In genomic region chr7:21269021-21269420, GRCh38 we compare ENCODE assay signal across 28 cellular contexts.
"Had no signal": no experiment of that assay in that cellular context is flagged by ENCODE, and none has a peak within 500 bp of the region (broad histone marks: within the 10 kb centered on the region; RNA-seq: fewer than 3 reads in every experiment).

No MANE protein-coding gene starts in this region.

- H3K27me3 ChIP-seq: brain microvascular endothelial cell had no signal

- H3K4me3 ChIP-seq: coronary artery, dorsolateral prefrontal cortex had no signal

- H3K27ac ChIP-seq: brain microvascular endothelial cell, coronary artery, dorsolateral prefrontal cortex had no signal

- H3K4me1 Mint-ChIP-seq: activated CD4-positive, alpha-beta T cell treated with anti-CD3 and anti-CD28 coated beads, Interleukin-2, amount 10 ng/mL, durations not matched to agents 7 days and 5 days; activated T-helper 17 cell treated with anti-CD3 and anti-CD28 coated beads, Interleukin-2, amount 50 U/mL, for 72 hours; central memory CD8-positive, alpha-beta T cell; endodermal cell; T-helper 17 cell; WTC11 had no signal

- H3K27me3 Mint-ChIP-seq: activated CD4-positive, alpha-beta T cell treated with anti-CD3 and anti-CD28 coated beads, Interleukin-2, amount 10 ng/mL, durations not matched to agents 7 days and 5 days; activated CD8-positive, alpha-beta T cell treated with anti-CD3 and anti-CD28 coated beads for 36 hours; activated naive CD8-positive, alpha-beta T cell; activated T-helper 17 cell treated with anti-CD3 and anti-CD28 coated beads, Interleukin-2, amount 50 U/mL, for 72 hours; central memory CD8-positive, alpha-beta T cell; dendritic cell treated with granulocyte-macrophage colony-stimulating factor and Interleukin-4, amounts not matched to agents 40 ng/mL and 50 ng/mL, for 4 days; T-helper 17 cell had no signal

- H3K27ac Mint-ChIP-seq: activated CD4-positive, alpha-beta T cell treated with anti-CD3 and anti-CD28 coated beads, Interleukin-2, amount 10 ng/mL, durations not matched to agents 7 days and 5 days; activated CD8-positive, alpha-beta T cell treated with anti-CD3 and anti-CD28 coated beads for 36 hours; activated naive CD8-positive, alpha-beta T cell; activated T-helper 17 cell treated with anti-CD3 and anti-CD28 coated beads, Interleukin-2, amount 50 U/mL, for 72 hours; dendritic cell treated with granulocyte-macrophage colony-stimulating factor and Interleukin-4, amounts not matched to agents 40 ng/mL and 50 ng/mL, for 4 days; endodermal cell; T-helper 17 cell; T-helper 2 cell treated with Interferon-gamma antibody and Interleukin-4, amounts not matched to agents 5 μg/mL and 100 μg/mL, for 36 hours; WTC11 had no signal

- H3K36me3 ChIP-seq: brain microvascular endothelial cell had no signal

- H3K36me3 Mint-ChIP-seq: activated naive CD8-positive, alpha-beta T cell; WTC11 had no signal

- DNase-seq: activated CD4-positive, alpha-beta T cell treated with anti-CD3 and anti-CD28 coated beads for 1 hour; activated CD4-positive, alpha-beta T cell treated with anti-CD3 and anti-CD28 coated beads for 4 hours; activated CD4-positive, alpha-beta T cell treated with anti-CD3 and anti-CD28 coated beads, Interleukin-2, amount 10 ng/mL, durations not matched to agents 7 days and 5 days; activated CD4-positive, alpha-beta T cell treated with anti-CD3 and anti-CD28 coated beads, Interleukin-2, amount 50 U/mL, for 4 hours; activated CD8-positive, alpha-beta memory T cell treated with anti-CD3 and anti-CD28 coated beads for 24 hours; activated CD8-positive, alpha-beta T cell treated with anti-CD3 and anti-CD28 coated beads for 36 hours; activated effector memory CD4-positive, alpha-beta T cell treated with Interleukin-2 at 50 U/mL for 16 hours; activated gamma-delta T cell treated with Interleukin-2 at 50 U/mL for 16 hours; activated naive CD4-positive, alpha-beta T cell treated with anti-CD3 and anti-CD28 coated beads, Interleukin-2, amount 50 U/mL, for 16 hours; activated naive CD4-positive, alpha-beta T cell treated with Interleukin-2 at 50 U/mL for 16 hours; activated T-cell treated with anti-CD3 and anti-CD28 coated beads, Interleukin-2, amount 50 U/mL, for 4 hours; amniotic stem cell; anterior cingulate cortex; brain microvascular endothelial cell; dorsolateral prefrontal cortex; effector memory CD4-positive, alpha-beta T cell; endodermal cell; foreskin fibroblast; head of caudate nucleus; T-helper 17 cell; T1000 had no signal

- H3K9me3 Mint-ChIP-seq: activated CD8-positive, alpha-beta T cell treated with anti-CD3 and anti-CD28 coated beads for 36 hours; activated T-cell treated with anti-CD3 and anti-CD28 coated beads, Interleukin-2, amount 50 U/mL, for 4 hours; activated T-helper 17 cell treated with anti-CD3 and anti-CD28 coated beads, Interleukin-2, amount 50 U/mL, for 72 hours; central memory CD8-positive, alpha-beta T cell; dendritic cell treated with granulocyte-macrophage colony-stimulating factor and Interleukin-4, amounts not matched to agents 40 ng/mL and 50 ng/mL, for 4 days; endodermal cell; T-helper 2 cell treated with Interferon-gamma antibody and Interleukin-4, amounts not matched to agents 5 μg/mL and 100 μg/mL, for 36 hours had no signal

- H3K4me3 Mint-ChIP-seq: activated CD4-positive, alpha-beta T cell treated with anti-CD3 and anti-CD28 coated beads, Interleukin-2, amount 10 ng/mL, durations not matched to agents 7 days and 5 days; activated CD8-positive, alpha-beta T cell treated with anti-CD3 and anti-CD28 coated beads for 36 hours; activated naive CD8-positive, alpha-beta T cell; activated T-cell treated with anti-CD3 and anti-CD28 coated beads, Interleukin-2, amount 50 U/mL, for 4 hours; activated T-helper 17 cell treated with anti-CD3 and anti-CD28 coated beads, Interleukin-2, amount 50 U/mL, for 72 hours; central memory CD8-positive, alpha-beta T cell; dendritic cell treated with granulocyte-macrophage colony-stimulating factor and Interleukin-4, amounts not matched to agents 40 ng/mL and 50 ng/mL, for 4 days; endodermal cell; T-helper 17 cell; T-helper 2 cell treated with Interferon-gamma antibody and Interleukin-4, amounts not matched to agents 5 μg/mL and 100 μg/mL, for 36 hours; WTC11 had no signal
